ENCODE assay signal across 8 cellular contexts in the genomic region with DNA sequence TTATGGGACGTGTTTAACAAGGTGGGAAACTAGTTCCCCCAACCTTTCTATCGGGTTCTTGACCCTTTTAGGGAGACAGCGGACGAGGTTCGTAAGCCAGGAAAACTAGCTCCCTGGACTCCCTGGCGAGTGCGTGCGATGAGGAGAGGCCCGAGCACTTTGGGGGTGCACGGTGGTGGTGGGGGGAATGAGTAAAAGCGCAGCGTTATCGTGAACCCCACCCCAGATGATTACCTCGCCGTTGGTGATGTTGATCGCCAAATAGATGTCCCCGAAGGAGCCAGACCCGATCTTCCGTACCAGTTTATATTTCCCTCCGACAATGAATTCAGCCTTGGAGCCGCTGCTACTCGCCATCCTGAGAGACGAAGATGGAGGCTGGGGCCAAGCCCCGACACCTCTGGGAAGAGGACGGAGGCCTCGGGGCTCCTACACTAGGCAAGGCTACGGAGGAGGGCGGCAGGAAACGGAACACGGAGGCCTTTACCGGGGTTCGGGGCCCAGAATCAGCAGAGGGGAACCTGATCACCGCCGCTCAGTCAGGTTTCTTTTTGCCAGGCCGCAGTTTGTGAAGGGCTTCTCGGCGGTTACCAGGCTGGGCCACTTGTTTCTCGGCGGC. TPM values are rescaled to one million over a fixed set of nuclear protein-coding genes. Genes with fewer than 3 reads are reported as not detected.
A peak's percentile ranks its signal among the peaks of the same experiment; 100 is the strongest.
DNase-seq lines count a peak whose midpoint lies in the region; ATAC-seq and TF ChIP-seq lines count a peak whose summit lies in the region.

No MANE protein-coding gene starts in this region.

- intact Hi-C loops in prostate gland (cut with DNase I), result loop anchor here (2.0 to 5.0 kb wide), 4 partner anchors 63 to 183 kb away; no protein-coding TSS in a partner anchor

- peaks cover 11% of the 10 kb centered on the region for H3K4me1 Mint-ChIP-seq in glutamatergic neuron (ENCODE audit: low read depth, unreplicated experiment)

- peaks cover 14% of the 10 kb centered on the region for H3K9me3 Mint-ChIP-seq in glutamatergic neuron (ENCODE audit: unreplicated experiment)

- H3K27me3 Mint-ChIP-seq in glutamatergic neuron (ENCODE audit: unreplicated experiment), result peaks cover 13% of the 10 kb centered on the region

- peaks cover 4% of the 10 kb centered on the region for H3K4me1 ChIP-seq in prostate gland (replicated peaks)

- peak; percentile 47 for DNase-seq in NCI-H82 (lab: John Stamatoyannopoulos, UW)
- DNase-seq in NCI-H82 treated with DMSO at 0.1 percent for 48 hours (lab: John Stamatoyannopoulos, UW; ENCODE audit: unreplicated experiment), result no peak
- DNase-seq in activated CD8-positive, alpha-beta memory T cell treated with anti-CD3 and anti-CD28 coated beads, Interleukin-2, amount 50 U/mL, for 4 hours, result peak; percentile 21
- DNase-seq in glutamatergic neuron, result no peak
- DNase-seq in prostate gland (ENCODE audit: low spot score), result no peak
- DNase-seq in HK-2 (ENCODE audit: unreplicated experiment), result no peak
- DNase-seq in H4 (ENCODE audit: low spot score), result no peak

- H3K36me3 ChIP-seq in prostate gland, result no peaks in the 10 kb centered on the region

- H3K36me3 Mint-ChIP-seq in glutamatergic neuron (ENCODE audit: unreplicated experiment), result no peaks in the 10 kb centered on the region

- no peak for TF ChIP-seq POLR2A in prostate gland (IDR thresholded peaks at IDR 0.05)

- H3K4me3 Mint-ChIP-seq in glutamatergic neuron (ENCODE audit: unreplicated experiment), result peak overlapping the region; percentile 97

- peak overlapping the region; percentile 99 for H3K27ac ChIP-seq in prostate gland

- H3K4me3 ChIP-seq in prostate gland, result peak overlapping the region; percentile 87 to 94

- WGBS in prostate gland, result 0% methylated on average over 38 of the region's 39 CpGs

- TF ChIP-seq CTCF in glutamatergic neuron (IDR thresholded peaks at IDR 0.05; ENCODE audit: partially characterized antibody, unreplicated experiment) (no peak), prostate gland (IDR thresholded peaks at IDR 0.05) (no peak)

- ATAC-seq in HG03103 (IDR thresholded peaks at IDR 0.05; ENCODE audit: low read depth, unreplicated experiment), result peak; percentile 0

- no peaks in the 10 kb centered on the region for H3K9me3 ChIP-seq in prostate gland

- peak overlapping the region; percentile 99 for H3K27ac Mint-ChIP-seq in glutamatergic neuron (ENCODE audit: unreplicated experiment)

- H3K27me3 ChIP-seq in prostate gland (replicated peaks; ENCODE audit: insufficient read depth), result no peaks in the 10 kb centered on the region

RNA-seq across cellular contexts. Expression of a gene that starts 0.5 kb away (rescaled TPM):
- 289 TPM for total RNA-seq in glutamatergic neuron (ENCODE audit: unreplicated experiment)
- total RNA-seq in prostate gland, result 100 to 1,000 TPM; 219 to 269 TPM
- 222 and 250 TPM in 2 replicates for total RNA-seq in H4 (2014; rRNA removed; shearing (Covaris generic))

RNA-seq across cellular contexts. Expression of a gene that starts 30.6 kb away (rescaled TPM):
- 1.0 TPM for total RNA-seq in glutamatergic neuron (ENCODE audit: unreplicated experiment)
- total RNA-seq in prostate gland, result 10 to 100 TPM; 50.4 to 61.1 TPM
- total RNA-seq in H4 (2014; rRNA removed; shearing (Covaris generic)), result 0.81 and 0.90 TPM in 2 replicates

Comparison
In these comparisons a context has a peak if more than half of its experiments do, and no peak if none do; other contexts are left out.
1. DNase-seq: peak in NCI-H82 (single experiment) and activated CD8-positive, alpha-beta memory T cell treated with anti-CD3 and anti-CD28 coated beads, Interleukin-2, amount 50 U/mL, for 4 hours (single experiment); none in NCI-H82 treated with DMSO at 0.1 percent for 48 hours (single experiment), glutamatergic neuron (single experiment), prostate gland (single experiment), HK-2 (single experiment) and H4 (single experiment).
2. RNA of a gene that starts 30.6 kb away (total RNA-seq): 50.4 to 61.1 TPM in prostate gland; 1.0 TPM in glutamatergic neuron (single experiment) and 0.81 to 0.90 TPM in H4; every median in the first group is over 10 times any median in the second.